In genomic region chrX:47515941-47516649, GRCh38 we compare ENCODE assay signal across 14 cellular contexts. TPM values are rescaled to one million over a fixed set of nuclear protein-coding genes. Genes with fewer than 3 reads are reported as not detected.
DNase-seq lines count a peak whose midpoint lies in the region; ATAC-seq, FAIRE-seq and TF ChIP-seq lines count a peak whose summit lies in the region.
"Had no signal": no experiment of that assay in that cellular context is flagged by ENCODE, and none has a peak within 500 bp of the region (broad histone marks: within the 10 kb centered on the region; RNA-seq: fewer than 3 reads in every experiment).

No MANE protein-coding gene starts in this region.

- intact Hi-C loops in IMR-90 (cut with micrococcal nuclease): no loop called here

- no peak for TF ChIP-seq CTCF in IMR-90 (conservative IDR thresholded peaks at IDR 0.05; ENCODE audit: low read depth, low read length)
- TF ChIP-seq CTCF in astrocyte (IDR thresholded peaks at IDR 0.05; ENCODE audit: insufficient read depth, low read depth, low read length): no peak

- H3K23ac ChIP-seq in IMR-90 (ENCODE audit: low read depth, low read length) (no peak overlapping the region), mesendoderm (ENCODE audit: low read length) (no peak overlapping the region)

- no peak overlapping the region for H2AK9ac ChIP-seq in IMR-90 (replicated peaks; ENCODE audit: low read depth, low read length, poor library complexity)

- no peaks in the 10 kb centered on the region for H3K9me1 ChIP-seq in IMR-90 (ENCODE audit: insufficient read depth, low read length)

- dilution Hi-C loops in IMR-90 (cut with HindIII; ENCODE audit: low sequenced_read_pairs, unreplicated experiment): no loop called here

- no peak overlapping the region for H2BK5ac ChIP-seq in IMR-90 (ENCODE audit: low read depth, low read length, poor library complexity, severe bottlenecking)
- H2BK5ac ChIP-seq in mesendoderm (ENCODE audit: low read length): no peak overlapping the region

- H4K5ac ChIP-seq in IMR-90 (ENCODE audit: low read depth, low read length) (no peak overlapping the region), mesendoderm (ENCODE audit: low read length) (no peak overlapping the region)

- H3K79me1 ChIP-seq in IMR-90 (ENCODE audit: low read depth in 1 of 2, low read length in 2 of 2): no peaks in the 10 kb centered on the region
- no peaks in the 10 kb centered on the region for H3K79me1 ChIP-seq in mesendoderm (ENCODE audit: low read length)

- no peaks in the 10 kb centered on the region for H3K79me2 ChIP-seq in astrocyte (ENCODE audit: insufficient read depth, low read length)
- H3K79me2 ChIP-seq in mesendoderm (ENCODE audit: control insufficient read depth, insufficient read depth, low read length): no peaks in the 10 kb centered on the region

- H3K4me3 Mint-ChIP-seq in astrocyte (ENCODE audit: unreplicated experiment): no peak overlapping the region
- H3K4me3 Mint-ChIP-seq: endodermal cell; naive thymus-derived CD4-positive, alpha-beta T cell had no signal

- H3K4me1 Mint-ChIP-seq in astrocyte (ENCODE audit: low read depth, unreplicated experiment): peaks cover 11% of the 10 kb centered on the region
- H3K4me1 Mint-ChIP-seq: endodermal cell had no signal

- TF ChIP-seq POLR2A in IMR-90 (IDR thresholded peaks at IDR 0.05; ENCODE audit: low read depth, low read length): no peak

- H2BK120ac ChIP-seq in IMR-90 (ENCODE audit: low read depth, low read length) (no peak overlapping the region), mesendoderm (ENCODE audit: low read depth, low read length) (no peak overlapping the region)

- H3K18ac ChIP-seq in IMR-90 (ENCODE audit: low read depth, low read length) (no peak overlapping the region), mesendoderm (ENCODE audit: low read length) (no peak overlapping the region)

- H3K4me2 ChIP-seq in IMR-90 (ENCODE audit: low read depth, low read length) (no peak overlapping the region), astrocyte (ENCODE audit: low read length) (peak overlapping the region; percentile 36), mesendoderm (ENCODE audit: low read length) (no peak overlapping the region)

- H3K36me3 ChIP-seq in IMR-90 (ENCODE audit: control insufficient read depth, insufficient read depth, low read length): no peaks in the 10 kb centered on the region
- H3K36me3 ChIP-seq in astrocyte (ENCODE audit: insufficient read depth, low read length): no peaks in the 10 kb centered on the region
- no peaks in the 10 kb centered on the region for H3K36me3 ChIP-seq in mesendoderm (ENCODE audit: control insufficient read depth, insufficient read depth, low read length)

- H2BK15ac ChIP-seq in IMR-90 (ENCODE audit: low read depth, low read length): no peak overlapping the region
- no peak overlapping the region for H2BK15ac ChIP-seq in mesendoderm (replicated peaks; ENCODE audit: low read depth)

- no peaks in the 10 kb centered on the region for H3K27me3 Mint-ChIP-seq in astrocyte (ENCODE audit: low read depth, unreplicated experiment)

- H3K27ac Mint-ChIP-seq in astrocyte (ENCODE audit: unreplicated experiment): peak overlapping the region; percentile 88
- H3K27ac Mint-ChIP-seq: endodermal cell had no signal

- no peak overlapping the region for H3K4ac ChIP-seq in IMR-90 (ENCODE audit: low read depth, low read length)
- no peak overlapping the region for H3K4ac ChIP-seq in mesendoderm (ENCODE audit: low read depth, low read length)

- H3K4me3 ChIP-seq in IMR-90 (ENCODE audit: insufficient read depth, low read depth, low read length) (no peak overlapping the region), astrocyte (ENCODE audit: insufficient read depth, low read depth, low read length) (no peak overlapping the region), mesendoderm (ENCODE audit: low read length) (no peak overlapping the region)
- H3K4me3 ChIP-seq: body of pancreas had no signal

- H3K9me3 ChIP-seq in IMR-90 (ENCODE audit: control insufficient read depth, insufficient read depth, low read length): no peaks in the 10 kb centered on the region
- no peaks in the 10 kb centered on the region for H3K9me3 ChIP-seq in astrocyte (ENCODE audit: insufficient read depth, low read depth, low read length)
- H3K9me3 ChIP-seq: body of pancreas had no signal

- H3K36me3 Mint-ChIP-seq in astrocyte (ENCODE audit: low read depth, unreplicated experiment): no peaks in the 10 kb centered on the region
- H3K36me3 Mint-ChIP-seq: naive thymus-derived CD4-positive, alpha-beta T cell had no signal

- no peak for TF ChIP-seq RAD21 in IMR-90 (IDR thresholded peaks at IDR 0.05; ENCODE audit: low read length)

- peak; percentile 54 for DNase-seq in Caki2 (ENCODE audit: low read depth)
- peak; percentile 45 for DNase-seq in IMR-90
- peak; percentile 79 for DNase-seq in astrocyte (ENCODE audit: low read depth)
- peak; percentile 50 for DNase-seq in mesendoderm
- DNase-seq in DMS79 (lab: John Stamatoyannopoulos, UW): no peak
- no peak for DNase-seq in NAMALWA (ENCODE audit: low spot score)
- no peak for DNase-seq in hepatic stellate cell (ENCODE audit: low spot score)
- DNase-seq: activated CD4-positive, alpha-beta T cell treated with anti-CD3 and anti-CD28 coated beads, Interleukin-2, amount 50 U/mL, for 4 hours; body of pancreas; endodermal cell; naive thymus-derived CD4-positive, alpha-beta T cell; NCI-H1105 had no signal

- CTCF ChIA-PET in IMR-90 (lab: Yijun Ruan, JAX): no interaction called here

- FAIRE-seq in astrocyte (lab: Jason Lieb, UNC): no peak
- FAIRE-seq: HTR-8/SVneo had no signal

- H4K91ac ChIP-seq in IMR-90 (ENCODE audit: insufficient read depth, low read depth, low read length): no peak overlapping the region

- no peaks in the 10 kb centered on the region for H3K9me3 Mint-ChIP-seq in astrocyte (ENCODE audit: unreplicated experiment)

- peaks cover 1% of the 10 kb centered on the region; the same call in 1 of the 2 replicates for H3K4me1 ChIP-seq in IMR-90 (ENCODE audit: control insufficient read depth, insufficient read depth, low read length)
- H3K4me1 ChIP-seq in astrocyte (ENCODE audit: insufficient read depth, low read length): peaks cover 18% of the 10 kb centered on the region
- no peaks in the 10 kb centered on the region for H3K4me1 ChIP-seq in mesendoderm (ENCODE audit: control insufficient read depth, low read depth, low read length)
- H3K4me1 ChIP-seq: body of pancreas had no signal

- H3K27ac ChIP-seq in IMR-90 (ENCODE audit: insufficient read depth, low read length) (no peak overlapping the region), astrocyte (ENCODE audit: low read depth, low read length) (peak overlapping the region; percentile 62), mesendoderm (ENCODE audit: low read depth, low read length) (no peak overlapping the region)
- H3K27ac ChIP-seq: body of pancreas had no signal

- H4K8ac ChIP-seq in IMR-90 (ENCODE audit: low read depth in 2 of 2, low read length in 2 of 2) (no peak overlapping the region), mesendoderm (ENCODE audit: low read depth, low read length) (no peak overlapping the region)

- H2BK20ac ChIP-seq in IMR-90 (ENCODE audit: low read depth, low read length): no peak overlapping the region

- H3K9ac ChIP-seq in IMR-90 (ENCODE audit: low read depth, low read length): no peak overlapping the region
- H3K9ac ChIP-seq in astrocyte (ENCODE audit: low read length): peak overlapping the region; percentile 18
- H3K9ac ChIP-seq in mesendoderm (ENCODE audit: low read length): no peak overlapping the region

- ATAC-seq in IMR-90 (ENCODE audit: low read depth): no peak
- no peak for ATAC-seq in HG03108 (IDR thresholded peaks at IDR 0.05; ENCODE audit: unreplicated experiment)
- ATAC-seq: body of pancreas; naive thymus-derived CD4-positive, alpha-beta T cell had no signal

- in situ Hi-C loops in Caki2 (cut with HindIII; ENCODE audit: low pct_unique_long_range_greater_than_20kb, low sequenced_read_pairs) (no loop called here), IMR-90 (cut with MboI; ENCODE audit: low sequenced_read_pairs) (no loop called here)

- H3K27me3 ChIP-seq in IMR-90 (ENCODE audit: control insufficient read depth, insufficient read depth, low read length) (no peaks in the 10 kb centered on the region), astrocyte (ENCODE audit: insufficient read depth, low read length) (no peaks in the 10 kb centered on the region), mesendoderm (ENCODE audit: insufficient read depth, low read length, poor library complexity) (no peaks in the 10 kb centered on the region)
- H3K27me3 ChIP-seq: body of pancreas had no signal

- no peak overlapping the region for H3K14ac ChIP-seq in IMR-90 (replicated peaks; ENCODE audit: low read depth, low read length)

- POLR2A ChIA-PET in IMR-90 (lab: Charles Lee; ENCODE audit: unreplicated experiment): no interaction called here

- no peak overlapping the region; the same call in 1 of the 2 replicates for H2AK5ac ChIP-seq in IMR-90 (ENCODE audit: low read depth, low read length)
- no peak overlapping the region for H2AK5ac ChIP-seq in mesendoderm (ENCODE audit: low read length)

- WGBS in IMR-90 (ENCODE audit: extremely low coverage in 2 of 2, insufficient read length in 1 of 2), 2 experiments: 93% methylated on average over 3 of the region's 8 CpGs; no CpG with 5 or more reads in 1 of the 2 experiments
- WGBS in mesendoderm (ENCODE audit: extremely low coverage, insufficient coverage, low lambda C conversion rate): no CpG with 5 or more reads among the region's 8 CpGs

- H4K20me1 ChIP-seq in IMR-90 (ENCODE audit: insufficient read depth, low read length) (no peaks in the 10 kb centered on the region), astrocyte (ENCODE audit: insufficient read depth, low read length) (no peaks in the 10 kb centered on the region)

- BruUV-seq in IMR-90 (replicated peaks; lab: Mats Ljungman, UMichigan): no TSS peak

- H3K56ac ChIP-seq in IMR-90 (ENCODE audit: extremely low read depth, insufficient read depth, low read length): no peak overlapping the region
- H3K56ac ChIP-seq in mesendoderm (ENCODE audit: low read length): no peak overlapping the region

- no peak overlapping the region for H2AFZ ChIP-seq in IMR-90 (replicated peaks; ENCODE audit: low read length, poor library complexity)
- H2AFZ ChIP-seq in astrocyte (ENCODE audit: low read depth, low read length): no peak overlapping the region

RNA-seq across cellular contexts. Expression of gene ZNF41, which starts 33.1 kb away (rescaled TPM):
- total RNA-seq in Caki2 (2014; rRNA removed; shearing (Covaris generic); ENCODE audit: low replicate concordance): 4.0 and 7.9 TPM in 2 replicates
- 7.8 and 8.1 TPM in 2 replicates for total RNA-seq in IMR-90 (2012; rRNA removed)
- 2.8 and 3.0 TPM in 2 replicates for polyA plus RNA-seq in IMR-90 (2012; rRNA removed)
- polyA plus RNA-seq in IMR-90 (2012; cell fraction: cytosol; rRNA removed): 0.88 and 0.90 TPM in 2 replicates
- 1.8 and 6.5 TPM in 2 replicates for polyA plus RNA-seq in IMR-90 (2012; cell fraction: nucleus; rRNA removed; ENCODE audit: low replicate concordance)
- 5.7 and 7.0 TPM in 2 replicates for total RNA-seq in astrocyte
- 2.8 TPM for polyA plus RNA-seq in mesendoderm (2013, experiment 1 of 2)
- 2.7 TPM for polyA plus RNA-seq in mesendoderm (2013, experiment 2 of 2)

RNA-seq across cellular contexts. Expression of gene ARAF, which starts 44.9 kb away (rescaled TPM):
- total RNA-seq in Caki2 (2014; rRNA removed; shearing (Covaris generic); ENCODE audit: low replicate concordance): 16.4 and 19.2 TPM in 2 replicates
- 9.1 and 10.8 TPM in 2 replicates for total RNA-seq in IMR-90 (2012; rRNA removed)
- 52.2 and 54.2 TPM in 2 replicates for polyA plus RNA-seq in IMR-90 (2012; rRNA removed)
- polyA plus RNA-seq in IMR-90 (2012; cell fraction: cytosol; rRNA removed): 49.7 and 53.0 TPM in 2 replicates
- polyA plus RNA-seq in IMR-90 (2012; cell fraction: nucleus; rRNA removed; ENCODE audit: low replicate concordance): 107 and 180 TPM in 2 replicates
- 44.0 and 48.7 TPM in 2 replicates for total RNA-seq in astrocyte
- 42.4 TPM for polyA plus RNA-seq in mesendoderm (2013, experiment 1 of 2)
- 41.0 TPM for polyA plus RNA-seq in mesendoderm (2013, experiment 2 of 2)

Comparison
In these comparisons a context has a peak if more than half of its experiments do, and no peak if none do; other contexts are left out.
1. DNase-seq: peak in Caki2 (single experiment), IMR-90 (single experiment), astrocyte (single experiment) and mesendoderm (single experiment); none in DMS79 (single experiment), NAMALWA (single experiment) and hepatic stellate cell (single experiment).